8 cellular contexts compared by ENCODE assay signal in the genomic region with DNA sequence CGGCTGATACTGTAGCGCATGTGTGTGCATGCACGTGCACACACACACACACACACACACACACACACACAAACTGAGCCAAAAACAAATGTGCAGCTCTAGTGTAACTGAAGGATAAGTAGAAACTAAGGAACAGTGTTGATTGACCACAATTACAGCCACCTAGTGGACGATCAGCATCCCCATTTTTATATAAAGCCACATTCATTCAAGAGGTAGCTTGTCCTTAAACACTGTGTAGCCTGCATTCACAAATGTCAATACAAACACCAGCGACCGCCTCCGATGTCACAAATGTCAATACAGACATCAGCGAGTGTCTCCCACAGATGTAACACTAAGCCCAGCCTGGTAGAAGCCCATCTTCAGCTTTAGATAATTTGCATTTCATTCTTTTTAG.
A peak's percentile ranks its signal among the peaks of the same experiment; 100 is the strongest.
DNase-seq lines count a peak whose midpoint lies in the region; ATAC-seq and TF ChIP-seq lines count a peak whose summit lies in the region.

No MANE protein-coding gene starts in this region.

- DNase-seq in AG09319 (ENCODE audit: extremely low read depth, low read depth): peak; percentile 2
- DNase-seq in HPDE6-E6E7 (ENCODE audit: extremely low spot score): peak; percentile 31
- DNase-seq in WTC11 (ENCODE audit: low spot score): no peak
- DNase-seq in iris pigment epithelial cell (ENCODE audit: low read depth): peak; percentile 34
- no peak for DNase-seq in KG1 (lab: John Stamatoyannopoulos, UW)

- H3K4me3 Mint-ChIP-seq in WTC11: no peak overlapping the region

- H3K27me3 Mint-ChIP-seq in WTC11 (ENCODE audit: low read depth): no peaks in the 10 kb centered on the region

- POLR2A ChIA-PET in WTC11 (lab: Charles Lee): interaction anchor here (0.7 kb wide), 1 partner anchor 94 kb away, joined by 4 read pairs; no protein-coding TSS in a partner anchor

- ATAC-seq in WTC11: peak; percentile 55
- no peak for ATAC-seq in GM18868 (IDR thresholded peaks at IDR 0.05; ENCODE audit: unreplicated experiment)
- ATAC-seq in HG03571 (IDR thresholded peaks at IDR 0.05; ENCODE audit: unreplicated experiment): no peak
- no peak for ATAC-seq in GM18870 (IDR thresholded peaks at IDR 0.05; ENCODE audit: unreplicated experiment)

- peaks cover 8% of the 10 kb centered on the region; the same call in 1 of the 2 replicates for H3K9me3 Mint-ChIP-seq in WTC11

- H3K27ac Mint-ChIP-seq in WTC11: peak overlapping the region; percentile 10; the same call in 1 of the 2 replicates

- peak; percentile 36 for TF ChIP-seq CTCF in AG09319 (IDR thresholded peaks at IDR 0.05; ENCODE audit: low read depth, low read length)
- TF ChIP-seq CTCF in WTC11 (IDR thresholded peaks at IDR 0.05): no peak

- peaks cover 14% of the 10 kb centered on the region for H3K4me1 Mint-ChIP-seq in WTC11

- no peaks in the 10 kb centered on the region for H3K36me3 Mint-ChIP-seq in WTC11

- CTCF ChIA-PET in WTC11 (lab: Charles Lee): interaction anchor here (0.6 to 2.3 kb wide), 25 partner anchors 9 to 1163 kb away, joined by 3 to 14 read pairs (median 4); no protein-coding TSS in a partner anchor

TF ChIP-seq in WTC11, 78 proteins besides CTCF, POLR2A, EP300 and RAD21:
- TF ChIP-seq, protein P1, sequence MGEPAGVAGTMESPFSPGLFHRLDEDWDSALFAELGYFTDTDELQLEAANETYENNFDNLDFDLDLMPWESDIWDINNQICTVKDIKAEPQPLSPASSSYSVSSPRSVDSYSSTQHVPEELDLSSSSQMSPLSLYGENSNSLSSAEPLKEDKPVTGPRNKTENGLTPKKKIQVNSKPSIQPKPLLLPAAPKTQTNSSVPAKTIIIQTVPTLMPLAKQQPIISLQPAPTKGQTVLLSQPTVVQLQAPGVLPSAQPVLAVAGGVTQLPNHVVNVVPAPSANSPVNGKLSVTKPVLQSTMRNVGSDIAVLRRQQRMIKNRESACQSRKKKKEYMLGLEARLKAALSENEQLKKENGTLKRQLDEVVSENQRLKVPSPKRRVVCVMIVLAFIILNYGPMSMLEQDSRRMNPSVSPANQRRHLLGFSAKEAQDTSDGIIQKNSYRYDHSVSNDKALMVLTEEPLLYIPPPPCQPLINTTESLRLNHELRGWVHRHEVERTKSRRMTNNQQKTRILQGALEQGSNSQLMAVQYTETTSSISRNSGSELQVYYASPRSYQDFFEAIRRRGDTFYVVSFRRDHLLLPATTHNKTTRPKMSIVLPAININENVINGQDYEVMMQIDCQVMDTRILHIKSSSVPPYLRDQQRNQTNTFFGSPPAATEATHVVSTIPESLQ (CRISPR knock-in tag; IDR thresholded peaks at IDR 0.05): no peak
- TF ChIP-seq, protein P2, sequence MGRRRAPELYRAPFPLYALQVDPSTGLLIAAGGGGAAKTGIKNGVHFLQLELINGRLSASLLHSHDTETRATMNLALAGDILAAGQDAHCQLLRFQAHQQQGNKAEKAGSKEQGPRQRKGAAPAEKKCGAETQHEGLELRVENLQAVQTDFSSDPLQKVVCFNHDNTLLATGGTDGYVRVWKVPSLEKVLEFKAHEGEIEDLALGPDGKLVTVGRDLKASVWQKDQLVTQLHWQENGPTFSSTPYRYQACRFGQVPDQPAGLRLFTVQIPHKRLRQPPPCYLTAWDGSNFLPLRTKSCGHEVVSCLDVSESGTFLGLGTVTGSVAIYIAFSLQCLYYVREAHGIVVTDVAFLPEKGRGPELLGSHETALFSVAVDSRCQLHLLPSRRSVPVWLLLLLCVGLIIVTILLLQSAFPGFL (CRISPR knock-in tag; IDR thresholded peaks at IDR 0.05; ENCODE audit: borderline replicate concordance): no peak
- TF ChIP-seq ATF1 (CRISPR knock-in tag; IDR thresholded peaks at IDR 0.05): no peak
- no peak for TF ChIP-seq KAT7 (CRISPR knock-in tag; IDR thresholded peaks at IDR 0.05; ENCODE audit: borderline replicate concordance)
- TF ChIP-seq, protein P3, sequence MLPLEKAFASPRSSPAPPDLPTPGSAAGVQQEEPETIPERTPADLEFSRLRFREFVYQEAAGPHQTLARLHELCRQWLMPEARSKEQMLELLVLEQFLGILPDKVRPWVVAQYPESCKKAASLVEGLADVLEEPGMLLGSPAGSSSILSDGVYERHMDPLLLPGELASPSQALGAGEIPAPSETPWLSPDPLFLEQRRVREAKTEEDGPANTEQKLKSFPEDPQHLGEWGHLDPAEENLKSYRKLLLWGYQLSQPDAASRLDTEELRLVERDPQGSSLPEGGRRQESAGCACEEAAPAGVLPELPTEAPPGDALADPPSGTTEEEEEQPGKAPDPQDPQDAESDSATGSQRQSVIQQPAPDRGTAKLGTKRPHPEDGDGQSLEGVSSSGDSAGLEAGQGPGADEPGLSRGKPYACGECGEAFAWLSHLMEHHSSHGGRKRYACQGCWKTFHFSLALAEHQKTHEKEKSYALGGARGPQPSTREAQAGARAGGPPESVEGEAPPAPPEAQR (CRISPR knock-in tag; IDR thresholded peaks at IDR 0.05): no peak
- TF ChIP-seq, protein P4, sequence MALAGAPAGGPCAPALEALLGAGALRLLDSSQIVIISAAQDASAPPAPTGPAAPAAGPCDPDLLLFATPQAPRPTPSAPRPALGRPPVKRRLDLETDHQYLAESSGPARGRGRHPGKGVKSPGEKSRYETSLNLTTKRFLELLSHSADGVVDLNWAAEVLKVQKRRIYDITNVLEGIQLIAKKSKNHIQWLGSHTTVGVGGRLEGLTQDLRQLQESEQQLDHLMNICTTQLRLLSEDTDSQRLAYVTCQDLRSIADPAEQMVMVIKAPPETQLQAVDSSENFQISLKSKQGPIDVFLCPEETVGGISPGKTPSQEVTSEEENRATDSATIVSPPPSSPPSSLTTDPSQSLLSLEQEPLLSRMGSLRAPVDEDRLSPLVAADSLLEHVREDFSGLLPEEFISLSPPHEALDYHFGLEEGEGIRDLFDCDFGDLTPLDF (CRISPR knock-in tag; IDR thresholded peaks at IDR 0.05): no peak
- TF ChIP-seq, protein P5, sequence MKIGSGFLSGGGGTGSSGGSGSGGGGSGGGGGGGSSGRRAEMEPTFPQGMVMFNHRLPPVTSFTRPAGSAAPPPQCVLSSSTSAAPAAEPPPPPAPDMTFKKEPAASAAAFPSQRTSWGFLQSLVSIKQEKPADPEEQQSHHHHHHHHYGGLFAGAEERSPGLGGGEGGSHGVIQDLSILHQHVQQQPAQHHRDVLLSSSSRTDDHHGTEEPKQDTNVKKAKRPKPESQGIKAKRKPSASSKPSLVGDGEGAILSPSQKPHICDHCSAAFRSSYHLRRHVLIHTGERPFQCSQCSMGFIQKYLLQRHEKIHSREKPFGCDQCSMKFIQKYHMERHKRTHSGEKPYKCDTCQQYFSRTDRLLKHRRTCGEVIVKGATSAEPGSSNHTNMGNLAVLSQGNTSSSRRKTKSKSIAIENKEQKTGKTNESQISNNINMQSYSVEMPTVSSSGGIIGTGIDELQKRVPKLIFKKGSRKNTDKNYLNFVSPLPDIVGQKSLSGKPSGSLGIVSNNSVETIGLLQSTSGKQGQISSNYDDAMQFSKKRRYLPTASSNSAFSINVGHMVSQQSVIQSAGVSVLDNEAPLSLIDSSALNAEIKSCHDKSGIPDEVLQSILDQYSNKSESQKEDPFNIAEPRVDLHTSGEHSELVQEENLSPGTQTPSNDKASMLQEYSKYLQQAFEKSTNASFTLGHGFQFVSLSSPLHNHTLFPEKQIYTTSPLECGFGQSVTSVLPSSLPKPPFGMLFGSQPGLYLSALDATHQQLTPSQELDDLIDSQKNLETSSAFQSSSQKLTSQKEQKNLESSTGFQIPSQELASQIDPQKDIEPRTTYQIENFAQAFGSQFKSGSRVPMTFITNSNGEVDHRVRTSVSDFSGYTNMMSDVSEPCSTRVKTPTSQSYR (CRISPR knock-in tag; IDR thresholded peaks at IDR 0.05): no peak
- TF ChIP-seq, protein P6, sequence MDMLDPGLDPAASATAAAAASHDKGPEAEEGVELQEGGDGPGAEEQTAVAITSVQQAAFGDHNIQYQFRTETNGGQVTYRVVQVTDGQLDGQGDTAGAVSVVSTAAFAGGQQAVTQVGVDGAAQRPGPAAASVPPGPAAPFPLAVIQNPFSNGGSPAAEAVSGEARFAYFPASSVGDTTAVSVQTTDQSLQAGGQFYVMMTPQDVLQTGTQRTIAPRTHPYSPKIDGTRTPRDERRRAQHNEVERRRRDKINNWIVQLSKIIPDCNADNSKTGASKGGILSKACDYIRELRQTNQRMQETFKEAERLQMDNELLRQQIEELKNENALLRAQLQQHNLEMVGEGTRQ (CRISPR knock-in tag; IDR thresholded peaks at IDR 0.05): no peak
- TF ChIP-seq ELF4 (CRISPR knock-in tag; IDR thresholded peaks at IDR 0.05; ENCODE audit: low read depth): no peak
- TF ChIP-seq, protein P7, sequence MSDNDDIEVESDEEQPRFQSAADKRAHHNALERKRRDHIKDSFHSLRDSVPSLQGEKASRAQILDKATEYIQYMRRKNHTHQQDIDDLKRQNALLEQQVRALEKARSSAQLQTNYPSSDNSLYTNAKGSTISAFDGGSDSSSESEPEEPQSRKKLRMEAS (CRISPR knock-in tag; IDR thresholded peaks at IDR 0.05): no peak

Comparison
In these comparisons a context has a peak if more than half of its experiments do, and no peak if none do; other contexts are left out.
1. DNase-seq: peak in AG09319 (single experiment), HPDE6-E6E7 (single experiment) and iris pigment epithelial cell (single experiment); none in WTC11 (single experiment) and KG1 (single experiment).